Comparison of ENCODE assay signal across 27 cellular contexts in genomic region chr3:94619643-94620042, GRCh38.
"Had no signal": no experiment of that assay in that cellular context is flagged by ENCODE, and none has a peak within 500 bp of the region (broad histone marks: within the 10 kb centered on the region; RNA-seq: fewer than 3 reads in every experiment).

No MANE protein-coding gene starts in this region.

- H3K9me3 Mint-ChIP-seq: endodermal cell, mesothelial cell of epicardium, neural crest cell had no signal

- H3K27me3 Mint-ChIP-seq: dendritic cell treated with granulocyte-macrophage colony-stimulating factor and Interleukin-4, amounts not matched to agents 40 ng/mL and 50 ng/mL, for 4 days; naive B cell; natural killer cell treated with Interleukin-12 subunit alpha and Interleukin-12 subunit beta and Interleukin-15 and Interleukin-18, amount 100 ng/mL, for 72 hours; progenitor cell of endocrine pancreas had no signal

- H3K79me2 ChIP-seq: parathyroid adenoma had no signal

- H3K36me3 ChIP-seq: colonic mucosa, esophagus muscularis mucosa, gastroesophageal sphincter, neutrophil, right atrium auricular region, stomach, thyroid gland had no signal

- H2AFZ ChIP-seq: parathyroid adenoma had no signal

- H3K36me3 Mint-ChIP-seq: mesothelial cell of epicardium; naive B cell; natural killer cell treated with Interleukin-12 subunit alpha and Interleukin-12 subunit beta and Interleukin-15 and Interleukin-18, amount 100 ng/mL, for 72 hours; stimulated activated effector memory CD8-positive, alpha-beta T cell treated with anti-CD3 and anti-CD28 coated beads, Interleukin-12 subunit alpha, Interleukin-12 subunit beta, amount 100 ng/mL, for 72 hours had no signal

- ATAC-seq: foreskin keratinocyte; gastroesophageal sphincter; left ventricle myocardium superior; mucosa of descending colon; natural killer cell treated with Interleukin-12 subunit alpha and Interleukin-12 subunit beta and Interleukin-15 and Interleukin-18, amount 100 ng/mL, for 72 hours; sciatic nerve; stimulated activated effector memory CD8-positive, alpha-beta T cell treated with anti-CD3 and anti-CD28 coated beads, Interleukin-12 subunit alpha, Interleukin-12 subunit beta, amount 100 ng/mL, for 72 hours had no signal

- H3K27ac ChIP-seq: colonic mucosa, esophagus muscularis mucosa, foreskin keratinocyte, gastroesophageal sphincter, neutrophil, parathyroid adenoma, right atrium auricular region, stomach, thyroid gland had no signal

- H3K4me3 ChIP-seq: colonic mucosa, esophagus muscularis mucosa, gastroesophageal sphincter, lung, mucosa of descending colon, right atrium auricular region, stomach, thyroid gland had no signal

- H3K4me1 Mint-ChIP-seq: naive B cell; neural crest cell; stimulated activated effector memory CD8-positive, alpha-beta T cell treated with anti-CD3 and anti-CD28 coated beads, Interleukin-12 subunit alpha, Interleukin-12 subunit beta, amount 100 ng/mL, for 72 hours had no signal

- H3K27ac Mint-ChIP-seq: dendritic cell treated with granulocyte-macrophage colony-stimulating factor and Interleukin-4, amounts not matched to agents 40 ng/mL and 50 ng/mL, for 4 days; endodermal cell; mesothelial cell of epicardium; naive B cell; natural killer cell treated with Interleukin-12 subunit alpha and Interleukin-12 subunit beta and Interleukin-15 and Interleukin-18, amount 100 ng/mL, for 72 hours; progenitor cell of endocrine pancreas; stimulated activated effector memory CD8-positive, alpha-beta T cell treated with anti-CD3 and anti-CD28 coated beads, Interleukin-12 subunit alpha, Interleukin-12 subunit beta, amount 100 ng/mL, for 72 hours had no signal

- H3K4me1 ChIP-seq: colonic mucosa, esophagus muscularis mucosa, gastroesophageal sphincter, parathyroid adenoma, right atrium auricular region, thyroid gland had no signal

- H3K27me3 ChIP-seq: colonic mucosa, esophagus muscularis mucosa, foreskin keratinocyte, gastroesophageal sphincter, neutrophil, right atrium auricular region, stomach, thyroid gland had no signal

- H3K9me3 ChIP-seq: colonic mucosa, esophagus muscularis mucosa, gastroesophageal sphincter, mucosa of descending colon, neutrophil, right atrium auricular region, stomach, thyroid gland had no signal

- H3K9ac ChIP-seq: parathyroid adenoma had no signal

- DNase-seq: colonic mucosa; effector CD8-positive, alpha-beta T cell; endodermal cell; foreskin keratinocyte; left ventricle myocardium superior; mesenchymal stem cell; mucosa of descending colon; naive B cell; stimulated activated CD4-positive, alpha-beta T cell treated with anti-CD3 and anti-CD28 coated beads, Interleukin-2, amount 100 ng/mL, for 24 hours; stimulated activated CD4-positive, alpha-beta T cell treated with anti-CD3 and anti-CD28 coated beads, Interleukin-4, amount 100 ng/mL, for 24 hours; stimulated activated naive CD4-positive, alpha-beta T cell treated with Interleukin-2 at 50 U/mL for 16 hours; stomach; thyroid gland; trophoblast cell had no signal

- H3K4me3 Mint-ChIP-seq: dendritic cell treated with granulocyte-macrophage colony-stimulating factor and Interleukin-4, amounts not matched to agents 40 ng/mL and 50 ng/mL, for 4 days; endodermal cell; mesothelial cell of epicardium; natural killer cell treated with Interleukin-12 subunit alpha and Interleukin-12 subunit beta and Interleukin-15 and Interleukin-18, amount 100 ng/mL, for 72 hours; neural crest cell; stimulated activated effector memory CD8-positive, alpha-beta T cell treated with anti-CD3 and anti-CD28 coated beads, Interleukin-12 subunit alpha, Interleukin-12 subunit beta, amount 100 ng/mL, for 72 hours had no signal
